ENCODE assay signal across 31 cellular contexts in the genomic region with DNA sequence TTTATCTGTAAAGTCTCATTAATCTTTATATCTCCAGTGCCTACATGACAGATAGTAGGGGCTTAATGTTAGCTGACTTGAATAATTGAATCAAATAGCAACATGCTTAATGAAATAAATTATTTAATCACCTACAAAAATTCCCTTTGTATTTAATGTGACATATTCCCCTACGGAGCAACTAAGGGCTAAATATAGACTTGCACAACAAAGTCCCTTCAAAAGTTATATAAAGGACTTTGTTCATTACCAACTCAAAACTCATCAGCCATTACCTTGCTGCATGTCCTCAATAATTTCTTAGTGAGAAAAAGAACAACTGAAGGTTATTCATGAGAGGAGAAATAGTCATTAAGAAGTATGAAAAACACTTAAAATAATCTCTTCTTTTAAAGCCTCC.
"Had no signal": no experiment of that assay in that cellular context is flagged by ENCODE, and none has a peak within 500 bp of the region (broad histone marks: within the 10 kb centered on the region; RNA-seq: fewer than 3 reads in every experiment).

No MANE protein-coding gene starts in this region.

- H3K9me3 ChIP-seq: adrenal gland, body of pancreas, breast epithelium had no signal

- H3K27ac ChIP-seq: adrenal gland, body of pancreas, brain microvascular endothelial cell, breast epithelium had no signal

- H3K27me3 ChIP-seq: adrenal gland, body of pancreas, brain microvascular endothelial cell, breast epithelium had no signal

- DNase-seq: activated B cell treated with CpG ODN at 0.5 μM for 24 hours; activated CD4-positive, alpha-beta memory T cell treated with anti-CD3 and anti-CD28 coated beads for 36 hours; activated CD4-positive, alpha-beta T cell treated with anti-CD3 and anti-CD28 coated beads for 4 hours; activated CD4-positive, alpha-beta T cell treated with anti-CD3 and anti-CD28 coated beads, Interleukin-2, amount 10 ng/mL, durations not matched to agents 24 days and 14 days; activated CD4-positive, alpha-beta T cell treated with anti-CD3 and anti-CD28 coated beads, Interleukin-2, amount 50 U/mL, for 1 hour; activated CD4-positive, alpha-beta T cell treated with anti-CD3 and anti-CD28 coated beads, Interleukin-2, amount 50 U/mL, for 4 hours; activated CD4-positive, CD25-positive, alpha-beta regulatory T cell treated with anti-CD3 and anti-CD28 coated beads, Interleukin-2, amount 50 U/mL, for 72 hours; activated CD8-positive, alpha-beta memory T cell treated with anti-CD3 and anti-CD28 coated beads, Interleukin-2, amount 50 U/mL, for 4 hours; activated CD8-positive, alpha-beta T cell treated with anti-CD3 and anti-CD28 coated beads for 36 hours; activated effector memory CD4-positive, alpha-beta T cell treated with anti-CD3 and anti-CD28 coated beads, Interleukin-2, amount 50 U/mL, for 16 hours; activated gamma-delta T cell treated with Interleukin-2 at 50 U/mL for 16 hours; activated naive CD4-positive, alpha-beta T cell; activated naive CD4-positive, alpha-beta T cell treated with anti-CD3 and anti-CD28 coated beads for 36 hours; activated naive CD4-positive, alpha-beta T cell treated with anti-CD3 and anti-CD28 coated beads, Interleukin-2, amount 50 U/mL, for 16 hours; activated naive CD8-positive, alpha-beta T cell treated with anti-CD3 and anti-CD28 coated beads for 36 hours; activated T-cell treated with anti-CD3 and anti-CD28 coated beads for 4 hours; activated T-cell treated with anti-CD3 and anti-CD28 coated beads, Interleukin-2, amount 50 U/mL, for 1 hour; activated T-cell treated with anti-CD3 and anti-CD28 coated beads, Interleukin-2, amount 50 U/mL, for 4 hours; activated T-cell treated with anti-CD3 and anti-CD28 coated beads, Interleukin-2, amount 50 U/mL, for 72 hours; adrenal gland; amniotic stem cell; aorta; body of pancreas; brain microvascular endothelial cell; central memory CD4-positive, alpha-beta T cell; T-helper 1 cell; T-helper 2 cell; T-helper 9 cell had no signal

- H3K4me1 ChIP-seq: adrenal gland, body of pancreas, breast epithelium had no signal

- H3K4me3 ChIP-seq: adrenal gland, body of pancreas, breast epithelium had no signal

- H3K36me3 ChIP-seq: adrenal gland, brain microvascular endothelial cell, breast epithelium had no signal

- ATAC-seq: activated CD8-positive, alpha-beta T cell treated with anti-CD3 and anti-CD28 coated beads for 36 hours; activated naive CD4-positive, alpha-beta T cell treated with anti-CD3 and anti-CD28 coated beads, Interleukin-2, amount 50 U/mL, for 72 hours; activated T-cell treated with anti-CD3 and anti-CD28 coated beads, Interleukin-2, amount 50 U/mL, for 4 hours; activated T-cell treated with anti-CD3 and anti-CD28 coated beads, Interleukin-2, amount 50 U/mL, for 72 hours; activated T-helper 17 cell treated with anti-CD3 and anti-CD28 coated beads, Interleukin-2, amount 50 U/mL, for 72 hours; body of pancreas had no signal
